In genomic region chr2:158687315-158687714, GRCh38 we compare ENCODE assay signal across 27 cellular contexts.
"Had no signal": no experiment of that assay in that cellular context is flagged by ENCODE, and none has a peak within 500 bp of the region (broad histone marks: within the 10 kb centered on the region; RNA-seq: fewer than 3 reads in every experiment).

No MANE protein-coding gene starts in this region.

- H3K9me3 ChIP-seq: ascending aorta had no signal

- H3K4me1 ChIP-seq: ascending aorta had no signal

- H3K27me3 ChIP-seq: ascending aorta, brain microvascular endothelial cell, dorsolateral prefrontal cortex had no signal

- H3K27ac ChIP-seq: ascending aorta, brain microvascular endothelial cell, coronary artery had no signal

- DNase-seq: activated CD4-positive, alpha-beta memory T cell treated with anti-CD3 and anti-CD28 coated beads for 36 hours; activated CD4-positive, alpha-beta T cell treated with anti-CD3 and anti-CD28 coated beads for 36 hours; activated CD4-positive, alpha-beta T cell treated with anti-CD3 and anti-CD28 coated beads, Interleukin-2, amount 10 ng/mL, durations not matched to agents 24 days and 14 days; activated CD4-positive, CD25-positive, alpha-beta regulatory T cell; activated CD4-positive, CD25-positive, alpha-beta regulatory T cell treated with anti-CD3 and anti-CD28 coated beads, Interleukin-2, amount 50 U/mL, for 72 hours; activated CD8-positive, alpha-beta memory T cell treated with anti-CD3 and anti-CD28 coated beads, Interleukin-2, amount 10 ng/mL, durations not matched to agents 7 days and 5 days; activated CD8-positive, alpha-beta memory T cell treated with anti-CD3 and anti-CD28 coated beads, Interleukin-2, amount 50 U/mL, for 4 hours; activated CD8-positive, alpha-beta T cell treated with anti-CD3 and anti-CD28 coated beads, Interleukin-2, amount 10 ng/mL, durations not matched to agents 7 days and 5 days; activated gamma-delta T cell; activated naive CD4-positive, alpha-beta T cell; activated naive CD4-positive, alpha-beta T cell treated with anti-CD3 and anti-CD28 coated beads, Interleukin-2, amount 10 ng/mL, durations not matched to agents 7 days and 5 days; activated naive CD8-positive, alpha-beta T cell treated with anti-CD3 and anti-CD28 coated beads, Interleukin-2, amount 10 ng/mL, durations not matched to agents 7 days and 5 days; activated T-cell treated with anti-CD3 and anti-CD28 coated beads, Interleukin-2, amount 50 U/mL, for 1 hour; activated T-cell treated with anti-CD3 and anti-CD28 coated beads, Interleukin-2, amount 50 U/mL, for 48 hours; brain microvascular endothelial cell; dorsolateral prefrontal cortex; effector memory CD4-positive, alpha-beta T cell; endodermal cell; foreskin fibroblast; head of caudate nucleus; T-helper 2 cell had no signal

- ATAC-seq: activated CD4-positive, alpha-beta T cell treated with anti-CD3 and anti-CD28 coated beads for 36 hours; activated CD8-positive, alpha-beta memory T cell treated with anti-CD3 and anti-CD28 coated beads, Interleukin-2, amount 10 ng/mL, durations not matched to agents 7 days and 5 days; activated CD8-positive, alpha-beta T cell treated with anti-CD3 and anti-CD28 coated beads, Interleukin-2, amount 10 ng/mL, durations not matched to agents 7 days and 5 days; activated naive CD4-positive, alpha-beta T cell treated with anti-CD3 and anti-CD28 coated beads, Interleukin-2, amount 50 U/mL, for 72 hours; esophagus mucosa had no signal

- FAIRE-seq: bronchial epithelial cell, frontal cortex had no signal

- H3K4me3 ChIP-seq: ascending aorta, coronary artery had no signal

- H3K36me3 ChIP-seq: ascending aorta, brain microvascular endothelial cell had no signal
